Comparison of ENCODE assay signal across 24 cellular contexts in genomic region chr22:19559956-19560355, GRCh38.
"Had no signal": no experiment of that assay in that cellular context is flagged by ENCODE, and none has a peak within 500 bp of the region (broad histone marks: within the 10 kb centered on the region; RNA-seq: fewer than 3 reads in every experiment).

No MANE protein-coding gene starts in this region.

- H3K4me3 ChIP-seq: esophagus squamous epithelium, gastrocnemius medialis, heart left ventricle, hepatocyte, left ventricle myocardium inferior, lower lobe of right lung had no signal

- H3K36me3 ChIP-seq: esophagus squamous epithelium, gastrocnemius medialis, heart left ventricle, left ventricle myocardium inferior, lower lobe of right lung had no signal

- DNase-seq: cortex of kidney; effector CD8-positive, alpha-beta T cell; effector memory CD8-positive, alpha-beta T cell; erythroblast; esophagus squamous epithelium; foreskin fibroblast; foreskin melanocyte; gastrocnemius medialis; heart left ventricle; hypothalamus; immature natural killer cell; kidney; kidney glomerular epithelial cell; left colon; left ventricle myocardium inferior; lower lobe of right lung; mesenchymal stem cell; midbrain; naive thymus-derived CD4-positive, alpha-beta T cell had no signal

- H3K79me2 ChIP-seq: hepatocyte had no signal

- FAIRE-seq: colon, endometrium, kidney had no signal

- H3K4me1 ChIP-seq: gastrocnemius medialis, heart left ventricle, left ventricle myocardium inferior had no signal

- H3K27ac ChIP-seq: epithelial cell of prostate, esophagus squamous epithelium, gastrocnemius medialis, heart left ventricle, hepatocyte, left ventricle myocardium inferior, lower lobe of right lung had no signal

- H3K4me2 ChIP-seq: hepatocyte had no signal

- H3K9me3 ChIP-seq: esophagus squamous epithelium, gastrocnemius medialis, lower lobe of right lung had no signal

- H3K27me3 ChIP-seq: gastrocnemius medialis, heart left ventricle, hepatocyte had no signal

- ATAC-seq: effector memory CD8-positive, alpha-beta T cell; gastrocnemius medialis; heart left ventricle; left colon; left lobe of liver; lower lobe of right lung; naive thymus-derived CD4-positive, alpha-beta T cell had no signal

- H2AFZ ChIP-seq: hepatocyte had no signal
